ENCODE assay signal across 9 cellular contexts in genomic region chr2:14634885-14635871, GRCh38. TPM values are rescaled to one million over a fixed set of nuclear protein-coding genes. Genes with fewer than 3 reads are reported as not detected.
A peak's percentile ranks its signal among the peaks of the same experiment; 100 is the strongest.
DNase-seq lines count a peak whose midpoint lies in the region; ATAC-seq and TF ChIP-seq lines count a peak whose summit lies in the region.
"Had no signal": no experiment of that assay in that cellular context is flagged by ENCODE, and none has a peak within 500 bp of the region (broad histone marks: within the 10 kb centered on the region; RNA-seq: fewer than 3 reads in every experiment).

No MANE protein-coding gene starts in this region.

- peaks cover 59% of the 10 kb centered on the region for H3K27me3 Mint-ChIP-seq in activated naive CD4-positive, alpha-beta T cell treated with anti-CD3 and anti-CD28 coated beads for 36 hours (ENCODE audit: low read depth)
- peaks cover 56% of the 10 kb centered on the region for H3K27me3 Mint-ChIP-seq in activated naive CD8-positive, alpha-beta T cell treated with anti-CD3 and anti-CD28 coated beads, Interleukin-2, amount 50 U/mL, for 24 hours

- DNase-seq in DMS 273 (lab: John Stamatoyannopoulos, UW; ENCODE audit: unreplicated experiment) (peak; percentile 70), DMS 273 treated with DMSO at 0.1 percent for 48 hours (lab: John Stamatoyannopoulos, UW) (no peak), NCI-H510A (lab: John Stamatoyannopoulos, UW) (peak; percentile 84), colonic mucosa (peak; percentile 89), left kidney (ENCODE audit: low read depth, low spot score) (peak; percentile 91)
- DNase-seq in activated naive CD4-positive, alpha-beta T cell treated with anti-CD3 and anti-CD28 coated beads for 36 hours: no peak
- DNase-seq in activated naive CD8-positive, alpha-beta T cell treated with anti-CD3 and anti-CD28 coated beads, Interleukin-2, amount 50 U/mL, for 24 hours: no peak
- DNase-seq: activated B cell treated with CpG ODN at 0.5 μM for 24 hours had no signal

- TF ChIP-seq CTCF in colonic mucosa (IDR thresholded peaks at IDR 0.05): no peak

- H3K27me3 ChIP-seq in colonic mucosa (no peaks in the 10 kb centered on the region), subcutaneous abdominal adipose tissue (ENCODE audit: control insufficient read depth in 5 of 5, insufficient read depth in 4 of 5, low read length in 5 of 5) (peaks cover 10 to 32% (median 26%) of the 10 kb centered on the region in 5 donors)

- intact Hi-C loops in colonic mucosa (cut with DNase I): loop anchor here (5.0 kb wide), 1 partner anchor 78 kb away; no protein-coding TSS in a partner anchor
- intact Hi-C loops in activated naive CD4-positive, alpha-beta T cell treated with anti-CD3 and anti-CD28 coated beads for 36 hours (cut with micrococcal nuclease): loop anchor here (10.0 kb wide), 1 partner anchor 530 kb away; no protein-coding TSS in a partner anchor

- H3K36me3 ChIP-seq in colonic mucosa (no peaks in the 10 kb centered on the region), subcutaneous abdominal adipose tissue (ENCODE audit: control insufficient read depth in 5 of 5, insufficient read depth in 5 of 5, low read length in 5 of 5) (no peaks in the 10 kb centered on the region)

- H3K27ac Mint-ChIP-seq in activated naive CD4-positive, alpha-beta T cell treated with anti-CD3 and anti-CD28 coated beads for 36 hours: no peak overlapping the region
- H3K27ac Mint-ChIP-seq in activated naive CD8-positive, alpha-beta T cell treated with anti-CD3 and anti-CD28 coated beads, Interleukin-2, amount 50 U/mL, for 24 hours: no peak overlapping the region
- H3K27ac Mint-ChIP-seq: activated B cell treated with CpG ODN at 0.5 μM for 24 hours had no signal

- no peak for ATAC-seq in activated naive CD8-positive, alpha-beta T cell treated with anti-CD3 and anti-CD28 coated beads, Interleukin-2, amount 50 U/mL, for 24 hours

- H3K9ac ChIP-seq in colonic mucosa (ENCODE audit: low read depth in 2 of 2, low read length in 2 of 2) (peak overlapping the region; percentile 83 to 99), subcutaneous abdominal adipose tissue (ENCODE audit: low read length in 5 of 5) (peak overlapping the region in 3 of 5 donors; percentile 3 to 64 (median 59))

- no peak overlapping the region for H3K4me3 Mint-ChIP-seq in activated naive CD4-positive, alpha-beta T cell treated with anti-CD3 and anti-CD28 coated beads for 36 hours
- no peak overlapping the region for H3K4me3 Mint-ChIP-seq in activated naive CD8-positive, alpha-beta T cell treated with anti-CD3 and anti-CD28 coated beads, Interleukin-2, amount 50 U/mL, for 24 hours
- H3K4me3 Mint-ChIP-seq: activated B cell treated with CpG ODN at 0.5 μM for 24 hours had no signal

- H3K27ac ChIP-seq in colonic mucosa: peak overlapping the region; percentile 78
- H3K27ac ChIP-seq in subcutaneous abdominal adipose tissue (ENCODE audit: low read depth, low read length): peak overlapping the region; percentile 6

- no peaks in the 10 kb centered on the region for H3K4me1 ChIP-seq in colonic mucosa
- peaks cover 3 to 42% (median 39%) of the 10 kb centered on the region in 5 donors for H3K4me1 ChIP-seq in subcutaneous abdominal adipose tissue (ENCODE audit: control insufficient read depth in 5 of 5, insufficient read depth in 5 of 5, low read length in 5 of 5)

- peak overlapping the region; percentile 70 for H3K4me3 ChIP-seq in colonic mucosa
- peak overlapping the region; percentile 64 to 73 (median 67) for H3K4me3 ChIP-seq in subcutaneous abdominal adipose tissue (ENCODE audit: low read depth in 1 of 5, low read length in 5 of 5)

- no peaks in the 10 kb centered on the region for H3K9me3 Mint-ChIP-seq in activated naive CD4-positive, alpha-beta T cell treated with anti-CD3 and anti-CD28 coated beads for 36 hours
- H3K9me3 Mint-ChIP-seq in activated naive CD8-positive, alpha-beta T cell treated with anti-CD3 and anti-CD28 coated beads, Interleukin-2, amount 50 U/mL, for 24 hours: peaks cover 4% of the 10 kb centered on the region
- H3K9me3 Mint-ChIP-seq: activated B cell treated with CpG ODN at 0.5 μM for 24 hours had no signal

- CTCF ChIA-PET in activated naive CD4-positive, alpha-beta T cell treated with anti-CD3 and anti-CD28 coated beads for 36 hours (lab: Charles Lee): interaction anchor here (0.6 to 1.2 kb wide), 2 partner anchors 34 to 1116 kb away, joined by 3 to 4 read pairs; no protein-coding TSS in a partner anchor

- H3K36me3 Mint-ChIP-seq in activated naive CD4-positive, alpha-beta T cell treated with anti-CD3 and anti-CD28 coated beads for 36 hours (ENCODE audit: low read depth): no peaks in the 10 kb centered on the region
- no peaks in the 10 kb centered on the region for H3K36me3 Mint-ChIP-seq in activated naive CD8-positive, alpha-beta T cell treated with anti-CD3 and anti-CD28 coated beads, Interleukin-2, amount 50 U/mL, for 24 hours (ENCODE audit: low read depth)

- no peaks in the 10 kb centered on the region for H3K4me1 Mint-ChIP-seq in activated naive CD4-positive, alpha-beta T cell treated with anti-CD3 and anti-CD28 coated beads for 36 hours (ENCODE audit: low read depth)
- no peaks in the 10 kb centered on the region for H3K4me1 Mint-ChIP-seq in activated naive CD8-positive, alpha-beta T cell treated with anti-CD3 and anti-CD28 coated beads, Interleukin-2, amount 50 U/mL, for 24 hours
- H3K4me1 Mint-ChIP-seq: activated B cell treated with CpG ODN at 0.5 μM for 24 hours had no signal

- no peaks in the 10 kb centered on the region for H3K9me3 ChIP-seq in colonic mucosa
- H3K9me3 ChIP-seq in subcutaneous abdominal adipose tissue (ENCODE audit: control insufficient read depth in 5 of 5, low read length in 5 of 5): no peaks in the 10 kb centered on the region

RNA-seq across cellular contexts. Expression of gene LRATD1, which starts 2.7 kb away (rescaled TPM):
- 100 to 1,000 TPM; 200 to 227 TPM for total RNA-seq in colonic mucosa
- total RNA-seq in activated naive CD4-positive, alpha-beta T cell treated with anti-CD3 and anti-CD28 coated beads for 36 hours: not detected
- total RNA-seq: activated B cell treated with CpG ODN at 0.5 μM for 24 hours had no signal

Comparison
In these comparisons a context has a peak if more than half of its experiments do, and no peak if none do; other contexts are left out.
1. DNase-seq: peak in DMS 273 (single experiment), NCI-H510A (single experiment), colonic mucosa (single experiment) and left kidney (single experiment); none in DMS 273 treated with DMSO at 0.1 percent for 48 hours (single experiment), activated naive CD4-positive, alpha-beta T cell treated with anti-CD3 and anti-CD28 coated beads for 36 hours (single experiment) and activated naive CD8-positive, alpha-beta T cell treated with anti-CD3 and anti-CD28 coated beads, Interleukin-2, amount 50 U/mL, for 24 hours (single experiment).
2. RNA of gene LRATD1, which starts 2.7 kb away (total RNA-seq): 200 to 227 TPM in colonic mucosa; not detected in activated naive CD4-positive, alpha-beta T cell treated with anti-CD3 and anti-CD28 coated beads for 36 hours; every median in the first group is over 100 times any median in the second.